In genomic region chr4:73452953-73453700, GRCh38 we compare ENCODE assay signal across 2 cellular contexts.
A peak's percentile ranks its signal among the peaks of the same experiment; 100 is the strongest.
TF ChIP-seq lines count a peak whose summit lies in the region.

No MANE protein-coding gene starts in this region.

TF ChIP-seq in GM23338, 12 proteins besides CTCF, POLR2A, EP300 and RAD21:
- TF ChIP-seq NANOG (IDR thresholded peaks at IDR 0.05; ENCODE audit: borderline replicate concordance): peak; percentile 18; the same call in 1 of the 2 replicates
- TF ChIP-seq JUNB (IDR thresholded peaks at IDR 0.05; ENCODE audit: unreplicated experiment): no peak
- no peak for TF ChIP-seq POLR2AphosphoS5 (IDR thresholded peaks at IDR 0.05; ENCODE audit: low read depth)
TF ChIP-seq in GM23338: peak in this region for 1.

TF ChIP-seq in WTC11, 78 proteins besides CTCF, POLR2A, EP300 and RAD21:
- TF ChIP-seq MAX (CRISPR knock-in tag; IDR thresholded peaks at IDR 0.05) (no peak), HMGA2 (CRISPR knock-in tag; IDR thresholded peaks at IDR 0.05) (no peak), SP1 (CRISPR knock-in tag; conservative IDR thresholded peaks at IDR 0.05) (no peak), TEAD4 (CRISPR knock-in tag; IDR thresholded peaks at IDR 0.05) (no peak), ZNF121 (CRISPR knock-in tag; IDR thresholded peaks at IDR 0.05) (no peak), PRDM15 (CRISPR knock-in tag; IDR thresholded peaks at IDR 0.05) (no peak), MXD4 (CRISPR knock-in tag; IDR thresholded peaks at IDR 0.05; ENCODE audit: borderline replicate concordance) (no peak), ZBTB43 (CRISPR knock-in tag; IDR thresholded peaks at IDR 0.05) (no peak)
